Comparison of ENCODE assay signal across 9 cellular contexts in genomic region chr1:17236779-17237601, GRCh38. TPM values are rescaled to one million over a fixed set of nuclear protein-coding genes. Genes with fewer than 3 reads are reported as not detected.
DNase-seq lines count a peak whose midpoint lies in the region; ATAC-seq and TF ChIP-seq lines count a peak whose summit lies in the region.
"Had no signal": no experiment of that assay in that cellular context is flagged by ENCODE, and none has a peak within 500 bp of the region (broad histone marks: within the 10 kb centered on the region; RNA-seq: fewer than 3 reads in every experiment).

No MANE protein-coding gene starts in this region.

- no peaks in the 10 kb centered on the region for H3K36me3 Mint-ChIP-seq in neural progenitor cell
- H3K36me3 Mint-ChIP-seq: activated naive CD8-positive, alpha-beta T cell had no signal

- TF ChIP-seq CTCF in fibroblast of pulmonary artery (IDR thresholded peaks at IDR 0.05; ENCODE audit: low read length, missing control alignments): peak; percentile 73
- TF ChIP-seq CTCF in neural progenitor cell (IDR thresholded peaks at IDR 0.05): peak; percentile 93

- H3K9me3 Mint-ChIP-seq in neural progenitor cell: no peaks in the 10 kb centered on the region

- no peak overlapping the region for H3K9ac ChIP-seq in neural progenitor cell

- peak; percentile 65 for DNase-seq in DMS153 (lab: John Stamatoyannopoulos, UW)
- peak; percentile 91 for DNase-seq in KG1 (lab: John Stamatoyannopoulos, UW)
- peak; percentile 75 for DNase-seq in RKO (ENCODE audit: low spot score)
- peak; percentile 60 for DNase-seq in activated T-helper 1 cell treated with Interleukin-2 at 50 U/mL for 16 hours (ENCODE audit: low read depth)
- DNase-seq in fibroblast of pulmonary artery (ENCODE audit: low read depth): peak; percentile 87
- peak; percentile 95 for DNase-seq in neural progenitor cell (ENCODE audit: low spot score)
- DNase-seq in stromal cell of bone marrow (ENCODE audit: low read depth): peak; percentile 64

- no peaks in the 10 kb centered on the region for H3K27me3 ChIP-seq in neural progenitor cell

- H3K36me3 ChIP-seq in neural progenitor cell: no peaks in the 10 kb centered on the region

- H2AFZ ChIP-seq in neural progenitor cell (replicated peaks): no peak overlapping the region

- peaks cover 13% of the 10 kb centered on the region for H3K4me1 Mint-ChIP-seq in neural progenitor cell

- no peak overlapping the region for H3K4me2 ChIP-seq in neural progenitor cell

- no peaks in the 10 kb centered on the region for H4K20me1 ChIP-seq in neural progenitor cell (ENCODE audit: low read depth)

- H3K79me2 ChIP-seq in neural progenitor cell (ENCODE audit: low read depth): no peaks in the 10 kb centered on the region

- no peak overlapping the region for H3K27ac Mint-ChIP-seq in neural progenitor cell
- H3K27ac Mint-ChIP-seq: activated naive CD8-positive, alpha-beta T cell had no signal

- no peak for ATAC-seq in GM21786 (IDR thresholded peaks at IDR 0.05; ENCODE audit: unreplicated experiment)

- no peak overlapping the region for H3K4me3 ChIP-seq in fibroblast of pulmonary artery (replicated peaks; ENCODE audit: low read depth, low read length)
- no peak overlapping the region for H3K4me3 ChIP-seq in neural progenitor cell

- H3K27me3 Mint-ChIP-seq in neural progenitor cell (ENCODE audit: insufficient read depth, low read depth): peaks cover 20% of the 10 kb centered on the region

- H3K4me3 Mint-ChIP-seq in neural progenitor cell: no peak overlapping the region
- H3K4me3 Mint-ChIP-seq: activated naive CD8-positive, alpha-beta T cell had no signal

- H3K9me3 ChIP-seq in neural progenitor cell (ENCODE audit: low read depth): no peaks in the 10 kb centered on the region

- peaks cover 17% of the 10 kb centered on the region for H3K4me1 ChIP-seq in neural progenitor cell

- H3F3A ChIP-seq in neural progenitor cell (ENCODE audit: low read depth): no peaks in the 10 kb centered on the region

- H3K27ac ChIP-seq in neural progenitor cell: no peak overlapping the region

RNA-seq across cellular contexts. Expression of gene PADI3, which starts 11.9 kb away (rescaled TPM):
- total RNA-seq in neural progenitor cell (ENCODE audit: low replicate concordance): 1.0 and 2.0 TPM in 2 replicates

RNA-seq across cellular contexts. Expression of gene PADI1, which starts 32.1 kb away (rescaled TPM):
- 0.09 and 0.25 TPM in 2 replicates for total RNA-seq in neural progenitor cell (ENCODE audit: low replicate concordance)
